In the genomic region with DNA sequence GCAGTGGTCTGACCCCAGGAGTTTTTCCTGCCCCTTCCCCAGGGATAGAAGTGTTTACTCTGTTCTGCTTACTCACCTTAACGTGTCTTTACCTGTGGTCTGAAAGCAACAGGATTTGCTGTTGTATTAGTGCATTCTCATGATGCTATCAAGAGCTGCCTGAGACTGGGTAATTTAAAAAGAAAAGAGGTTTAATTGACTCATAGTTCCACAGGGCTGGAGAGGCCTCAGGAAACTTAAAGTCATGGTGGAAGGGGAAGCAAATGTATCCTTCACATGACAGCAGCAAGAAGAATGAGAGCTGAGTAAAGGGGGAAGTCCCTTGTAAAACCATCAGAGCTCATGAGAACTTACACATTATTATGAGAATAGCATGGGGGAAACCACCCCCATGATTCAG, we compare ENCODE assay signal across 18 cellular contexts.
DNase-seq lines count a peak whose midpoint lies in the region; ATAC-seq, FAIRE-seq and TF ChIP-seq lines count a peak whose summit lies in the region.
"Had no signal": no experiment of that assay in that cellular context is flagged by ENCODE, and none has a peak within 500 bp of the region (broad histone marks: within the 10 kb centered on the region; RNA-seq: fewer than 3 reads in every experiment).

No MANE protein-coding gene starts in this region.

- H3K4me3 ChIP-seq in PC-3 (ENCODE audit: low read length) (peak overlapping the region; percentile 55), psoas muscle (no peak overlapping the region)
- H3K4me3 ChIP-seq: HAP-1 had no signal

- no peaks in the 10 kb centered on the region for H3K36me3 Mint-ChIP-seq in CD14-positive monocyte

- peak; percentile 48 for ATAC-seq in PC-3
- no peak for ATAC-seq in psoas muscle

- CTCF ChIA-PET in PC-3 (lab: Charles Lee), result interaction anchor here (0.8 to 1.3 kb wide), 2 partner anchors 29 to 124 kb away, joined by 4 to 5 read pairs; no protein-coding TSS in a partner anchor

- H3K79me2 ChIP-seq in PC-3 (ENCODE audit: low read length), result peaks cover 64% of the 10 kb centered on the region

- DNase-seq in stimulated activated CD4-positive, alpha-beta T cell treated with anti-CD3 and anti-CD28 coated beads, Interleukin-4, amount 100 ng/mL, for 24 hours, result peak; percentile 34
- no peak for DNase-seq in stimulated activated CD4-positive, alpha-beta T cell treated with anti-CD3 and anti-CD28 coated beads, Interleukin-1b, Interleukin-23, amount 100 ng/mL, for 48 hours
- DNase-seq in PC-3 (peak; percentile 86), epithelial cell of prostate (ENCODE audit: low read depth, low spot score) (peak; percentile 95), urothelium cell line (ENCODE audit: low spot score) (no peak), psoas muscle (no peak), pons (ENCODE audit: low spot score) (no peak), CD14-positive monocyte (ENCODE audit: low spot score) (no peak)
- DNase-seq: activated CD4-positive, alpha-beta T cell treated with anti-CD3 and anti-CD28 coated beads, Interleukin-2, amount 10 ng/mL, durations not matched to agents 7 days and 5 days; central memory CD4-positive, alpha-beta T cell; DMS 273 treated with DMSO at 0.1 percent for 48 hours; head of caudate nucleus; NCI-H1694 treated with DMSO at 0.1 percent for 48 hours; NCI-H748 treated with DMSO at 0.1 percent for 48 hours; RPMI8226 had no signal

- no peak for TF ChIP-seq CTCF in PC-3 (conservative IDR thresholded peaks at IDR 0.05; ENCODE audit: low read depth, low read length)
- TF ChIP-seq CTCF in psoas muscle (IDR thresholded peaks at IDR 0.05), result no peak
- TF ChIP-seq CTCF in CD14-positive monocyte (IDR thresholded peaks at IDR 0.05), result no peak

- no peak overlapping the region for H3K4me3 Mint-ChIP-seq in CD14-positive monocyte
- H3K4me3 Mint-ChIP-seq: activated CD4-positive, alpha-beta T cell treated with anti-CD3 and anti-CD28 coated beads, Interleukin-2, amount 10 ng/mL, durations not matched to agents 7 days and 5 days; B cell had no signal

- H3K4me1 ChIP-seq in PC-3 (ENCODE audit: insufficient read depth, low read length) (peaks cover 31% of the 10 kb centered on the region), psoas muscle (no peaks in the 10 kb centered on the region)
- H3K4me1 ChIP-seq: HAP-1 had no signal

- WGBS in psoas muscle, 3 donors, result 57 to 71% (median 70%) methylated on average over 1 of the region's 1 CpG

- H3K9me3 Mint-ChIP-seq in CD14-positive monocyte, result peaks cover 0 to 7% (median 3%) of the 10 kb centered on the region in 7 donors

- H3K36me3 ChIP-seq in PC-3 (ENCODE audit: low read depth, low read length), result peaks cover 11% of the 10 kb centered on the region; the same call in 1 of the 2 replicates
- no peaks in the 10 kb centered on the region for H3K36me3 ChIP-seq in psoas muscle (ENCODE audit: insufficient read depth in 1 of 2, low read depth in 1 of 2)
- H3K36me3 ChIP-seq: HAP-1 had no signal

- POLR2A ChIA-PET in PC-3 (lab: Charles Lee; ENCODE audit: unreplicated experiment), result interaction anchor here (0.6 to 1.2 kb wide), 5 partner anchors 10 to 291 kb away, joined by 3 to 7 read pairs (median 5); no protein-coding TSS in a partner anchor

- H3K9me3 ChIP-seq in PC-3 (ENCODE audit: low read length), result no peaks in the 10 kb centered on the region
- H3K9me3 ChIP-seq in psoas muscle, result no peaks in the 10 kb centered on the region
- H3K9me3 ChIP-seq: HAP-1 had no signal

- H4K20me1 ChIP-seq in PC-3 (ENCODE audit: low read length), result no peaks in the 10 kb centered on the region

- H3F3A ChIP-seq in PC-3 (ENCODE audit: low read length, unreplicated experiment), result peaks cover 20% of the 10 kb centered on the region

- H3K9ac ChIP-seq in PC-3 (ENCODE audit: low read length), result peak overlapping the region; percentile 92

- H3K27me3 ChIP-seq in PC-3 (ENCODE audit: low read length) (no peaks in the 10 kb centered on the region), psoas muscle (ENCODE audit: insufficient read depth in 3 of 3, low read length in 2 of 3) (no peaks in the 10 kb centered on the region)

- peak overlapping the region; percentile 98 for H3K27ac ChIP-seq in PC-3 (ENCODE audit: low read length)
- H3K27ac ChIP-seq in epithelial cell of prostate, result peak overlapping the region; percentile 73
- H3K27ac ChIP-seq in psoas muscle, result no peak overlapping the region

- BruUV-seq in PC-3 (replicated peaks; lab: Mats Ljungman, UMichigan), result TSS peak; percentile 67

- no peaks in the 10 kb centered on the region for H3K9me2 ChIP-seq in PC-3 (replicated peaks; ENCODE audit: low read length)

- H2AFZ ChIP-seq in PC-3 (ENCODE audit: low read length), result no peak overlapping the region

- H3K4me2 ChIP-seq in PC-3 (ENCODE audit: low read length), result peak overlapping the region; percentile 84

- H3K27me3 Mint-ChIP-seq in CD14-positive monocyte (ENCODE audit: low read depth in 3 of 3), result peaks cover 0 to 7% (median 5%) of the 10 kb centered on the region in 3 donors
- H3K27me3 Mint-ChIP-seq: B cell had no signal

- no peak overlapping the region for H3K27ac Mint-ChIP-seq in CD14-positive monocyte
- H3K27ac Mint-ChIP-seq: activated CD4-positive, alpha-beta T cell treated with anti-CD3 and anti-CD28 coated beads, Interleukin-2, amount 10 ng/mL, durations not matched to agents 7 days and 5 days; B cell had no signal

- peak; percentile 46 for FAIRE-seq in urothelium cell line (lab: Jason Lieb, UNC)
- FAIRE-seq: endometrium had no signal

- intact Hi-C loops in PC-3 (cut with micrococcal nuclease), result loop anchor here (1.0 to 10.0 kb wide), 7 partner anchors 10 to 738 kb away; no protein-coding TSS in a partner anchor
- intact Hi-C loops in psoas muscle (cut with DNase I), result no loop called here
- intact Hi-C loops in CD14-positive monocyte (cut with micrococcal nuclease), result no loop called here

- H3K4me1 Mint-ChIP-seq in CD14-positive monocyte, result no peaks in the 10 kb centered on the region
- H3K4me1 Mint-ChIP-seq: activated CD4-positive, alpha-beta T cell treated with anti-CD3 and anti-CD28 coated beads, Interleukin-2, amount 10 ng/mL, durations not matched to agents 7 days and 5 days; B cell had no signal

Comparison
In these comparisons a context has a peak if more than half of its experiments do, and no peak if none do; other contexts are left out.
1. DNase-seq: peak in stimulated activated CD4-positive, alpha-beta T cell treated with anti-CD3 and anti-CD28 coated beads, Interleukin-4, amount 100 ng/mL, for 24 hours (single experiment), PC-3 (single experiment) and epithelial cell of prostate (single experiment); none in stimulated activated CD4-positive, alpha-beta T cell treated with anti-CD3 and anti-CD28 coated beads, Interleukin-1b, Interleukin-23, amount 100 ng/mL, for 48 hours (single experiment), urothelium cell line (single experiment), psoas muscle (0 of 2), pons (single experiment) and CD14-positive monocyte (single experiment).